ENCODE assay signal across 8 cellular contexts in the genomic region with DNA sequence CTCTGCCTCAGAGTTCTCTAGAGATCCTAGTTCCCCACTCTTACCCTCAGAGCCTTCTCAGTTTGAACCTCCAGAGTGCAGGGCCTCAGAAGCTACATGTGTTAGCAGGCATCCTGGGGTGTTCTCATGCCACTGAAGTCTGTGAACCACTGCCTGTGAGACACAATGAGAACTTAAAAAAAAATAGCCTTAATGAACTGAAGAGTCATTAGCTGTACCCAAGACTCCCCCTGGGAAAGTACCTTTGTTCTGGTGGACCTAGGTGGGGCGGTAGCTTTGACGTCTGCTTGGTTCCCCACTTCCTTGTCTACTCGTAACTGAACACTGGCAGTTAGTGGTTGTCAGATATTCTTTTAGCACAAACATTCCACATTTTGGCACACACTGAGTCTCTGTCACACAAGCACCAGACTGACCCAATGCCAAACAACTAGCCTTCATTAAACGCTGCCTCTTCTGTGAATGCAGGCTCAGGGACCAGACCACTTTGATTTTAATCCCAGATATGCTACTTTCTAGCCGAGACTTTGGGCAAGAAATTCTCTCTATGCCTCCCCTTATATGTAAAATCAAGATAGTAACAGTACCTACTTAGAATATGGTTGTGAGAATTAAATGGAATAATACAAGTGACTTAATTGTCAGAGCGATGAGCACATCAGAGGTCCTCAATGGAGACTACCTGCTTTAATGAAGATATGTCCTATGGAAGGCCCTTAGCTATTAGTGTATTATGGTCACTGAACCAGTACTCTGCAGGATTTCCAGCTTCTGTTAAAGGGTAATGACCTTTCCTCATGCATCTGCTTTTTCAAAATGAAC.
DNase-seq lines count a peak whose midpoint lies in the region; ATAC-seq lines count a peak whose summit lies in the region.

No MANE protein-coding gene starts in this region.

- peaks cover 26% of the 10 kb centered on the region for H3K4me1 Mint-ChIP-seq in activated T-cell treated with anti-CD3 and anti-CD28 coated beads, Interleukin-2, amount 50 U/mL, for 4 hours (ENCODE audit: low read depth)
- peaks cover 60 to 88% of the 10 kb centered on the region in 2 donors for H3K4me1 Mint-ChIP-seq in stimulated activated naive B cell treated with anti-CD40 and anti-IgM and Interleukin-4, amounts not matched to agents 10 μg/mL and 1 μg/mL and 100 μg/mL, for 72 hours

- ATAC-seq in HG02973 (IDR thresholded peaks at IDR 0.05; ENCODE audit: unreplicated experiment) = peak; percentile 75
- ATAC-seq in activated T-cell treated with anti-CD3 and anti-CD28 coated beads, Interleukin-2, amount 50 U/mL, for 4 hours = peak; percentile 34 to 88
- peak; percentile 92 to 94 for ATAC-seq in stimulated activated naive B cell treated with anti-CD40 and anti-IgM and Interleukin-4, amounts not matched to agents 10 μg/mL and 1 μg/mL and 100 μg/mL, for 72 hours (replicated peaks)

- peaks cover 3% of the 10 kb centered on the region for H3K9me3 Mint-ChIP-seq in activated T-cell treated with anti-CD3 and anti-CD28 coated beads, Interleukin-2, amount 50 U/mL, for 4 hours
- H3K9me3 Mint-ChIP-seq in stimulated activated naive B cell treated with anti-CD40 and anti-IgM and Interleukin-4, amounts not matched to agents 10 μg/mL and 1 μg/mL and 100 μg/mL, for 72 hours = peaks cover 5 to 6% of the 10 kb centered on the region in 2 donors

- H3K27me3 Mint-ChIP-seq in activated T-cell treated with anti-CD3 and anti-CD28 coated beads, Interleukin-2, amount 50 U/mL, for 4 hours (ENCODE audit: low read depth) = no peaks in the 10 kb centered on the region
- no peaks in the 10 kb centered on the region for H3K27me3 Mint-ChIP-seq in stimulated activated naive B cell treated with anti-CD40 and anti-IgM and Interleukin-4, amounts not matched to agents 10 μg/mL and 1 μg/mL and 100 μg/mL, for 72 hours

- DNase-seq in activated naive CD4-positive, alpha-beta T cell treated with Interleukin-2 at 50 U/mL for 16 hours = peak; percentile 49
- no peak for DNase-seq in activated naive CD4-positive, alpha-beta T cell (lab: John Stamatoyannopoulos, UW)
- peak; percentile 22 for DNase-seq in activated T-cell treated with anti-CD3 and anti-CD28 coated beads, Interleukin-2, amount 50 U/mL, for 4 hours
- DNase-seq in stimulated activated naive B cell treated with anti-CD40 and anti-IgM and Interleukin-4, amounts not matched to agents 10 μg/mL and 1 μg/mL and 100 μg/mL, for 72 hours = peak; percentile 83
- DNase-seq in 8988T (no peak), SK-N-DZ (ENCODE audit: low spot score) (no peak), HuH-7.5 (ENCODE audit: low spot score) (no peak)

- peak overlapping the region; percentile 59 for H3K4me3 Mint-ChIP-seq in activated T-cell treated with anti-CD3 and anti-CD28 coated beads, Interleukin-2, amount 50 U/mL, for 4 hours
- H3K4me3 Mint-ChIP-seq in stimulated activated naive B cell treated with anti-CD40 and anti-IgM and Interleukin-4, amounts not matched to agents 10 μg/mL and 1 μg/mL and 100 μg/mL, for 72 hours = peak overlapping the region; percentile 82 to 89

- no peaks in the 10 kb centered on the region for H3K36me3 Mint-ChIP-seq in activated T-cell treated with anti-CD3 and anti-CD28 coated beads, Interleukin-2, amount 50 U/mL, for 4 hours (ENCODE audit: insufficient read depth)
- peaks cover 47 to 63% of the 10 kb centered on the region in 2 donors for H3K36me3 Mint-ChIP-seq in stimulated activated naive B cell treated with anti-CD40 and anti-IgM and Interleukin-4, amounts not matched to agents 10 μg/mL and 1 μg/mL and 100 μg/mL, for 72 hours

- peak overlapping the region; percentile 99 for H3K27ac Mint-ChIP-seq in stimulated activated naive B cell treated with anti-CD40 and anti-IgM and Interleukin-4, amounts not matched to agents 10 μg/mL and 1 μg/mL and 100 μg/mL, for 72 hours

Comparison
In these comparisons a context has a peak if more than half of its experiments do, and no peak if none do; other contexts are left out.
1. DNase-seq: peak in activated naive CD4-positive, alpha-beta T cell treated with Interleukin-2 at 50 U/mL for 16 hours (single experiment), activated T-cell treated with anti-CD3 and anti-CD28 coated beads, Interleukin-2, amount 50 U/mL, for 4 hours (single experiment) and stimulated activated naive B cell treated with anti-CD40 and anti-IgM and Interleukin-4, amounts not matched to agents 10 μg/mL and 1 μg/mL and 100 μg/mL, for 72 hours (single experiment); none in activated naive CD4-positive, alpha-beta T cell (0 of 4), 8988T (single experiment), SK-N-DZ (single experiment) and HuH-7.5 (single experiment).
2. Peak in every context shown above with its lines, with median percentiles within 50 percentile points of each other: ATAC-seq.